In the genomic region with DNA sequence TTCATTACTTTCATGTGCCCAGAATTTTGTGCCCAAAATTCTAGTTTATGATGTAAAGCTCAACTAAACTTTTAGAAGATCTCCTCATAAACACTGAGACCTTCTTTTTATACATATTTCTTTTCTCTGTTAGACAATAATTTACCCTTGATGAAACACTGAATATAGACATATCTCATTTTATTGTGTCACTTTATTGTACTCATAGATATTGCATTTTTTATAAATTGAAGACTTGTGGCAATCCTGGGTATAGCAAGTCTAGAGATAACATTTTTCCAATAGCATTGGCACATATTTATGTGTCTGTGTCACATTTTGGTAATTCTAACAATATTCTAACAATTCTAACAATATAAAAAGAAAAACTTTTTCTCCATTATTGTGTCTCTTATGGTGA, we compare ENCODE assay signal across 30 cellular contexts.
"Had no signal": no experiment of that assay in that cellular context is flagged by ENCODE, and none has a peak within 500 bp of the region (broad histone marks: within the 10 kb centered on the region; RNA-seq: fewer than 3 reads in every experiment).

No MANE protein-coding gene starts in this region.

- H3K4me3 ChIP-seq: adrenal gland, PC-9 had no signal

- H3K27me3 ChIP-seq: adrenal gland had no signal

- ATAC-seq: activated CD4-positive, alpha-beta T cell treated with anti-CD3 and anti-CD28 coated beads for 36 hours; activated CD4-positive, CD25-positive, alpha-beta regulatory T cell treated with anti-CD3 and anti-CD28 coated beads, Interleukin-2, amount 50 U/mL, for 24 hours; activated CD8-positive, alpha-beta T cell treated with anti-CD3 and anti-CD28 coated beads, Interleukin-2, amount 10 ng/mL, durations not matched to agents 7 days and 5 days; Right ventricle myocardium inferior; WTC11 had no signal

- H3K27me3 Mint-ChIP-seq: activated naive CD8-positive, alpha-beta T cell treated with anti-CD3 and anti-CD28 coated beads, Interleukin-2, amount 10 ng/mL, durations not matched to agents 7 days and 5 days had no signal

- H3K27ac ChIP-seq: adrenal gland, PC-9, RWPE1 had no signal

- DNase-seq: activated CD4-positive, alpha-beta T cell treated with anti-CD3 and anti-CD28 coated beads for 36 hours; activated CD4-positive, alpha-beta T cell treated with anti-CD3 and anti-CD28 coated beads, Interleukin-2, amount 10 ng/mL, durations not matched to agents 7 days and 5 days; activated CD4-positive, alpha-beta T cell treated with anti-CD3 and anti-CD28 coated beads, Interleukin-2, amount 50 U/mL, for 48 hours; activated CD8-positive, alpha-beta T cell treated with anti-CD3 and anti-CD28 coated beads, Interleukin-2, amount 10 ng/mL, durations not matched to agents 7 days and 5 days; activated gamma-delta T cell; activated naive CD4-positive, alpha-beta T cell treated with Interleukin-2 at 50 U/mL for 16 hours; activated naive CD8-positive, alpha-beta T cell treated with anti-CD3 and anti-CD28 coated beads, Interleukin-2, amount 10 ng/mL, durations not matched to agents 7 days and 5 days; activated T-cell treated with anti-CD3 and anti-CD28 coated beads, Interleukin-2, amount 50 U/mL, for 24 hours; adrenal gland; caudate nucleus; cerebellar nuclear complex; Karpas-422; MM.1S; MV-4-11; NCI-H1092; NCI-H1436 treated with DMSO at 0.1 percent for 48 hours; NCI-H1694 treated with DMSO at 0.1 percent for 48 hours; NCI-H2029; NCI-H345; NCI-H524 treated with DMSO at 0.1 percent for 48 hours; NK-92 treated with Interleukin-12 subunit alpha and Interleukin-12 subunit beta, amount 100 ng/mL, for 24 hours; PC-9; SIG-M5 had no signal

- H3K9me3 Mint-ChIP-seq: activated CD4-positive, alpha-beta T cell treated with anti-CD3 and anti-CD28 coated beads, Interleukin-2, amount 10 ng/mL, durations not matched to agents 7 days and 5 days; activated naive CD8-positive, alpha-beta T cell treated with anti-CD3 and anti-CD28 coated beads, Interleukin-2, amount 10 ng/mL, durations not matched to agents 7 days and 5 days; activated T-cell treated with anti-CD3 and anti-CD28 coated beads, Interleukin-2, amount 50 U/mL, for 24 hours; activated T-helper 2 cell treated with anti-CD3 and anti-CD28 coated beads, Interferon-gamma antibody, Interleukin-2, Interleukin-4, amounts not matched to agents 10 μg/mL and 5 μg/mL and 100 μg/mL, durations not matched to agents 14 hours and 24 hours and 36 hours had no signal

- H3K27ac Mint-ChIP-seq: activated CD4-positive, alpha-beta T cell treated with anti-CD3 and anti-CD28 coated beads for 36 hours; activated CD4-positive, alpha-beta T cell treated with anti-CD3 and anti-CD28 coated beads, Interleukin-2, amount 10 ng/mL, durations not matched to agents 7 days and 5 days; activated CD8-positive, alpha-beta T cell treated with anti-CD3 and anti-CD28 coated beads, Interleukin-2, amount 10 ng/mL, durations not matched to agents 7 days and 5 days; activated naive CD4-positive, alpha-beta T cell treated with anti-CD3 and anti-CD28 coated beads, Interleukin-2, amount 50 U/mL, for 24 hours; activated naive CD8-positive, alpha-beta T cell treated with anti-CD3 and anti-CD28 coated beads, Interleukin-2, amount 10 ng/mL, durations not matched to agents 7 days and 5 days; activated T-cell treated with anti-CD3 and anti-CD28 coated beads, Interleukin-2, amount 50 U/mL, for 24 hours; activated T-helper 2 cell treated with anti-CD3 and anti-CD28 coated beads, Interferon-gamma antibody, Interleukin-2, Interleukin-4, amounts not matched to agents 10 μg/mL and 5 μg/mL and 100 μg/mL, durations not matched to agents 14 hours and 24 hours and 36 hours; brain; WTC11 had no signal

- H2AFZ ChIP-seq: PC-9 had no signal

- H3K4me1 Mint-ChIP-seq: activated naive CD8-positive, alpha-beta T cell treated with anti-CD3 and anti-CD28 coated beads, Interleukin-2, amount 10 ng/mL, durations not matched to agents 7 days and 5 days had no signal

- H3K4me3 Mint-ChIP-seq: activated CD4-positive, alpha-beta T cell treated with anti-CD3 and anti-CD28 coated beads for 36 hours; activated CD4-positive, alpha-beta T cell treated with anti-CD3 and anti-CD28 coated beads, Interleukin-2, amount 10 ng/mL, durations not matched to agents 7 days and 5 days; activated CD8-positive, alpha-beta T cell treated with anti-CD3 and anti-CD28 coated beads, Interleukin-2, amount 10 ng/mL, durations not matched to agents 7 days and 5 days; activated naive CD4-positive, alpha-beta T cell treated with anti-CD3 and anti-CD28 coated beads, Interleukin-2, amount 50 U/mL, for 24 hours; activated naive CD8-positive, alpha-beta T cell treated with anti-CD3 and anti-CD28 coated beads, Interleukin-2, amount 10 ng/mL, durations not matched to agents 7 days and 5 days; activated T-cell treated with anti-CD3 and anti-CD28 coated beads, Interleukin-2, amount 50 U/mL, for 24 hours; brain; WTC11 had no signal

- H3K4me1 ChIP-seq: adrenal gland had no signal

- H3K36me3 Mint-ChIP-seq: activated naive CD4-positive, alpha-beta T cell treated with anti-CD3 and anti-CD28 coated beads, Interleukin-2, amount 50 U/mL, for 24 hours; activated naive CD8-positive, alpha-beta T cell treated with anti-CD3 and anti-CD28 coated beads, Interleukin-2, amount 10 ng/mL, durations not matched to agents 7 days and 5 days; brain had no signal

- H3K4me2 ChIP-seq: PC-9 had no signal

- H3K36me3 ChIP-seq: adrenal gland had no signal
